In the genomic region with DNA sequence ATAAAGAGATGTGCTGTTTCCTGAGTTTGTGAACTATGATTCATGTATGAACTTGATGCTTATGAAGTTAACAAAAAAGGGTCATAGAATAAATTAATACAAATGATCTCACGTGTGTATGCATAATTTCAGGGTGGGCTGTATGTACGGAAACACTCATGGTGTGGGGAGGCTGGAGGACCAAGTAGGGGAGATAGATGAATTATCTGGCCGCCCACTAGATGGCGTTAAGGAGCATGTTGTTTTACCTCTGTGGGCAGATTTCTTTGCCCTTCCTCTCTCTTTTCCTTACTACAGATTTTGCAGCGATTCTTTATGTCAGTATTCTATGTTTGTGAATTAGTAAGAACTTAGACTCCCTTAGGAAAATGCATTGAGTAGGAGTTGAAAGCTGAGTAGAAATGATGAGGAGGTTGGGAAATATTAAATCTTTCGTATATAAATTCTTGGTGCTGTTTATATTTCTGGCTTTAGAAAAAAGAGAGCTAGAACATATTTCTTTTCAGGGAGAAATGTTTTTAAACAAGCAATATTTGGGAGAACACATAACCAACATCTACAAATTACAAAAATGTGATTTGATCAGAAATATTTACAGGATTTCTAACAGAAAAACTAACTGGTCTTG, we compare ENCODE assay signal across 8 cellular contexts. TPM values are rescaled to one million over a fixed set of nuclear protein-coding genes. Genes with fewer than 3 reads are reported as not detected.
DNase-seq lines count a peak whose midpoint lies in the region; ATAC-seq and TF ChIP-seq lines count a peak whose summit lies in the region.

No MANE protein-coding gene starts in this region.

- peak; percentile 25 for TF ChIP-seq CTCF in mucosa of descending colon (IDR thresholded peaks at IDR 0.05)

- H3K4me1 Mint-ChIP-seq in T-helper 2 cell treated with Interferon-gamma antibody and Interleukin-4, amounts not matched to agents 5 μg/mL and 100 μg/mL, for 36 hours (ENCODE audit: low read depth), result no peaks in the 10 kb centered on the region

- H3K27ac ChIP-seq in substantia nigra (ENCODE audit: low read depth, low read length, poor library complexity, severe bottlenecking), result no peak overlapping the region

- no peak overlapping the region for H3K4me3 Mint-ChIP-seq in T-helper 2 cell treated with Interferon-gamma antibody and Interleukin-4, amounts not matched to agents 5 μg/mL and 100 μg/mL, for 36 hours

- no peaks in the 10 kb centered on the region for H3K36me3 Mint-ChIP-seq in T-helper 2 cell treated with Interferon-gamma antibody and Interleukin-4, amounts not matched to agents 5 μg/mL and 100 μg/mL, for 36 hours (ENCODE audit: low read depth)

- H3K9me3 ChIP-seq in mucosa of descending colon, result no peaks in the 10 kb centered on the region

- no peak overlapping the region for H3K27ac Mint-ChIP-seq in T-helper 2 cell treated with Interferon-gamma antibody and Interleukin-4, amounts not matched to agents 5 μg/mL and 100 μg/mL, for 36 hours

- H3K27me3 Mint-ChIP-seq in T-helper 2 cell treated with Interferon-gamma antibody and Interleukin-4, amounts not matched to agents 5 μg/mL and 100 μg/mL, for 36 hours (ENCODE audit: low read depth), result no peaks in the 10 kb centered on the region

- H3K4me3 ChIP-seq in mucosa of descending colon, result no peak overlapping the region

- H3K4me1 ChIP-seq in mucosa of descending colon (ENCODE audit: low read depth), result no peaks in the 10 kb centered on the region

- H3K9me3 Mint-ChIP-seq in T-helper 2 cell treated with Interferon-gamma antibody and Interleukin-4, amounts not matched to agents 5 μg/mL and 100 μg/mL, for 36 hours, result peaks cover 9% of the 10 kb centered on the region

- DNase-seq in T-helper 2 cell, result peak in 3 of 5 experiments; percentile 9 to 48 (median 23)
- no peak for DNase-seq in T-helper 2 cell treated with Interferon-gamma antibody and Interleukin-4, amounts not matched to agents 5 μg/mL and 100 μg/mL, for 36 hours (ENCODE audit: low spot score)
- DNase-seq in NCI-H2081 (lab: John Stamatoyannopoulos, UW), result peak; percentile 62 to 63
- peak; percentile 46 for DNase-seq in activated CD4-positive, CD25-positive, alpha-beta regulatory T cell treated with anti-CD3 and anti-CD28 coated beads, Interleukin-2, amount 50 U/mL, for 72 hours
- DNase-seq in dermis microvascular lymphatic vessel endothelial cell (ENCODE audit: low read depth in 2 of 2), result peak; percentile 3 to 61
- DNase-seq in mucosa of descending colon, result peak in 1 of 3 donors; percentile 73
- DNase-seq in substantia nigra (lab: John Stamatoyannopoulos, UW), result peak in 33 of 49 donors; percentile 1 to 64 (median 31)

- ATAC-seq in HG02610 (IDR thresholded peaks at IDR 0.05; ENCODE audit: unreplicated experiment) (peak; percentile 68), mucosa of descending colon (peak; percentile 40)

- intact Hi-C loops in mucosa of descending colon (cut with DNase I, micrococcal nuclease), result loop anchor here in 1 of 2 donors (10.0 kb wide), 1 partner anchor 383 kb away; no protein-coding TSS in a partner anchor

- H3K36me3 ChIP-seq in mucosa of descending colon (ENCODE audit: low read depth), result no peaks in the 10 kb centered on the region

RNA-seq across cellular contexts. Expression of gene TMTC4, which starts 47.4 kb away (rescaled TPM):
- 27.6 and 31.7 TPM in 2 replicates for total RNA-seq in dermis microvascular lymphatic vessel endothelial cell
- 10 to 100 TPM; 17.2 to 23.3 (median 17.8) TPM for total RNA-seq in mucosa of descending colon
